23 cellular contexts compared by ENCODE assay signal in genomic region chr7:3312583-3312982, GRCh38. TPM values are rescaled to one million over a fixed set of nuclear protein-coding genes. Genes with fewer than 3 reads are reported as not detected.
DNase-seq lines count a peak whose midpoint lies in the region; ATAC-seq lines count a peak whose summit lies in the region.
"Had no signal": no experiment of that assay in that cellular context is flagged by ENCODE, and none has a peak within 500 bp of the region (broad histone marks: within the 10 kb centered on the region; RNA-seq: fewer than 3 reads in every experiment).

No MANE protein-coding gene starts in this region.

- peak; percentile 55 for ATAC-seq in memory B cell (ENCODE audit: low read depth)
- ATAC-seq in HG03159 (IDR thresholded peaks at IDR 0.05; ENCODE audit: unreplicated experiment), result no peak
- ATAC-seq: A549 had no signal

- peaks cover 9% of the 10 kb centered on the region for H3K27me3 Mint-ChIP-seq in memory B cell
- peaks cover 28% of the 10 kb centered on the region for H3K27me3 Mint-ChIP-seq in activated T-helper 1 cell treated with anti-CD3 and anti-CD28 coated beads, Interleukin-12 subunit alpha, Interleukin-12 subunit beta, Interleukin-2, Interleukin-4 antibody, amounts not matched to agents 30 ng/mL and 10 ng/mL and 1 ng/mL, durations not matched to agents 14 hours and 24 hours and 36 hours (ENCODE audit: insufficient read depth)

- H3K9me3 Mint-ChIP-seq in memory B cell, result no peaks in the 10 kb centered on the region
- no peaks in the 10 kb centered on the region for H3K9me3 Mint-ChIP-seq in activated T-helper 1 cell treated with anti-CD3 and anti-CD28 coated beads, Interleukin-12 subunit alpha, Interleukin-12 subunit beta, Interleukin-2, Interleukin-4 antibody, amounts not matched to agents 30 ng/mL and 10 ng/mL and 1 ng/mL, durations not matched to agents 14 hours and 24 hours and 36 hours
- H3K9me3 Mint-ChIP-seq: CD8-positive, alpha-beta memory T cell had no signal

- H3K4me3 Mint-ChIP-seq in memory B cell, result no peak overlapping the region
- H3K4me3 Mint-ChIP-seq in activated T-helper 1 cell treated with anti-CD3 and anti-CD28 coated beads, Interleukin-12 subunit alpha, Interleukin-12 subunit beta, Interleukin-2, Interleukin-4 antibody, amounts not matched to agents 30 ng/mL and 10 ng/mL and 1 ng/mL, durations not matched to agents 14 hours and 24 hours and 36 hours, result no peak overlapping the region
- H3K4me3 Mint-ChIP-seq: B cell; CD8-positive, alpha-beta memory T cell had no signal

- H3K4me1 Mint-ChIP-seq in memory B cell, result peaks cover 5% of the 10 kb centered on the region
- H3K4me1 Mint-ChIP-seq in activated T-helper 1 cell treated with anti-CD3 and anti-CD28 coated beads, Interleukin-12 subunit alpha, Interleukin-12 subunit beta, Interleukin-2, Interleukin-4 antibody, amounts not matched to agents 30 ng/mL and 10 ng/mL and 1 ng/mL, durations not matched to agents 14 hours and 24 hours and 36 hours (ENCODE audit: low read depth), result no peaks in the 10 kb centered on the region
- H3K4me1 Mint-ChIP-seq: CD8-positive, alpha-beta memory T cell had no signal

- DNase-seq in GF-D8 (lab: John Stamatoyannopoulos, UW) (peak; percentile 27), Kasumi-1 (lab: John Stamatoyannopoulos, UW) (peak; percentile 6 to 7), SKM-1 (lab: John Stamatoyannopoulos, UW; ENCODE audit: unreplicated experiment) (peak; percentile 17), memory B cell (ENCODE audit: low spot score in 2 of 2) (no peak), NCI-H2227 (lab: John Stamatoyannopoulos, UW; ENCODE audit: unreplicated experiment) (no peak)
- no peak for DNase-seq in activated T-helper 1 cell treated with anti-CD3 and anti-CD28 coated beads, Interleukin-12 subunit alpha, Interleukin-12 subunit beta, Interleukin-2, Interleukin-4 antibody, amounts not matched to agents 30 ng/mL and 10 ng/mL and 1 ng/mL, durations not matched to agents 14 hours and 24 hours and 36 hours (ENCODE audit: low spot score)
- DNase-seq: Calu3; CD8-positive, alpha-beta memory T cell; DMS79 treated with DMSO at 0.1 percent for 48 hours; HCEC 1CT; IMR-90; NCI-H1048; NCI-H1417; NCI-H1694; NCI-H2029 treated with DMSO at 0.1 percent for 48 hours; NCI-H2227 treated with DMSO at 0.1 percent for 48 hours; NCI-H510A; NCI-H69; PC-9; Right ventricle myocardium superior had no signal

- no peak overlapping the region for H3K27ac Mint-ChIP-seq in memory B cell
- no peak overlapping the region for H3K27ac Mint-ChIP-seq in activated T-helper 1 cell treated with anti-CD3 and anti-CD28 coated beads, Interleukin-12 subunit alpha, Interleukin-12 subunit beta, Interleukin-2, Interleukin-4 antibody, amounts not matched to agents 30 ng/mL and 10 ng/mL and 1 ng/mL, durations not matched to agents 14 hours and 24 hours and 36 hours
- H3K27ac Mint-ChIP-seq: B cell; CD8-positive, alpha-beta memory T cell had no signal

- no peaks in the 10 kb centered on the region for H3K36me3 Mint-ChIP-seq in memory B cell
- H3K36me3 Mint-ChIP-seq in activated T-helper 1 cell treated with anti-CD3 and anti-CD28 coated beads, Interleukin-12 subunit alpha, Interleukin-12 subunit beta, Interleukin-2, Interleukin-4 antibody, amounts not matched to agents 30 ng/mL and 10 ng/mL and 1 ng/mL, durations not matched to agents 14 hours and 24 hours and 36 hours (ENCODE audit: low read depth), result no peaks in the 10 kb centered on the region
- H3K36me3 Mint-ChIP-seq: CD8-positive, alpha-beta memory T cell had no signal

- intact Hi-C loops in activated T-helper 1 cell treated with anti-CD3 and anti-CD28 coated beads, Interleukin-12 subunit alpha, Interleukin-12 subunit beta, Interleukin-2, Interleukin-4 antibody, amounts not matched to agents 30 ng/mL and 10 ng/mL and 1 ng/mL, durations not matched to agents 14 hours and 24 hours and 36 hours (cut with micrococcal nuclease), result no loop called here

RNA-seq across cellular contexts. Expression of gene SDK1, which starts 11.5 kb away (rescaled TPM):
- 0.08 and 0.15 TPM in 2 replicates for total RNA-seq in activated T-helper 1 cell treated with anti-CD3 and anti-CD28 coated beads, Interleukin-12 subunit alpha, Interleukin-12 subunit beta, Interleukin-2, Interleukin-4 antibody, amounts not matched to agents 30 ng/mL and 10 ng/mL and 1 ng/mL, durations not matched to agents 14 hours and 24 hours and 36 hours
- total RNA-seq: PC-9 had no signal

Comparison
In these comparisons a context has a peak if more than half of its experiments do, and no peak if none do; other contexts are left out.
1. DNase-seq: peak in GF-D8 (single experiment), Kasumi-1 (2 of 2) and SKM-1 (single experiment); none in memory B cell (0 of 2), NCI-H2227 (single experiment) and activated T-helper 1 cell treated with anti-CD3 and anti-CD28 coated beads, Interleukin-12 subunit alpha, Interleukin-12 subunit beta, Interleukin-2, Interleukin-4 antibody, amounts not matched to agents 30 ng/mL and 10 ng/mL and 1 ng/mL, durations not matched to agents 14 hours and 24 hours and 36 hours (single experiment).